ENCODE assay signal across 2 cellular contexts in the genomic region with DNA sequence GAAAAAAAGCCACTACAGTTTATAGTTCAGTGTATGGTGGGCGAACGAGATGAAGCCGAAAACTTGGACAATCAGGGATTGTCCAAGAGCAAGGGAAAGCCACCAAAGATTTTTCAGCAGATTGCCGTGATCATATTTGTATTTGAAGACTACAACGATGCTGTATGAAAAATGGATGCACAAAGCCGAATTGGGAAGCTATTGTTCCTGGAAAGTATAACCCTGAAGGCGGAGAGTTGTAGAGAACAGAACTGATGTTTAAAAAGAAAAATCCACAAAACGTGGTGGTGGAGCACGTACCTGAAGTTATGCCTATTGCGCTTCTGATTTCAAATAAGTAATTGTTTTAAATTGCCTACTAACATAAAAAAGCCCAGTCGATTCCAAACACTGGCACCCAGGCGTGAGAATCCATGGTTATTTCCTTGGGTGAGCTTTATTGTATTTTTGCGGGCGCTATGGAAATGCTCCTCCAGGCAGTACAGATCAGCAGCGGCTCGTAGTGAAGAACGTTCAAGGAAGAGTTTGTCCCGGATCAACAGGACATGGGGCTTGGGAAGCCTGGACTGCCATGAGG.
TF ChIP-seq lines count a peak whose summit lies in the region.

No MANE protein-coding gene starts in this region.

TF ChIP-seq in IMR-90, 13 proteins besides CTCF, POLR2A, EP300 and RAD21 (continued from another document):
- TF ChIP-seq, protein P1, sequence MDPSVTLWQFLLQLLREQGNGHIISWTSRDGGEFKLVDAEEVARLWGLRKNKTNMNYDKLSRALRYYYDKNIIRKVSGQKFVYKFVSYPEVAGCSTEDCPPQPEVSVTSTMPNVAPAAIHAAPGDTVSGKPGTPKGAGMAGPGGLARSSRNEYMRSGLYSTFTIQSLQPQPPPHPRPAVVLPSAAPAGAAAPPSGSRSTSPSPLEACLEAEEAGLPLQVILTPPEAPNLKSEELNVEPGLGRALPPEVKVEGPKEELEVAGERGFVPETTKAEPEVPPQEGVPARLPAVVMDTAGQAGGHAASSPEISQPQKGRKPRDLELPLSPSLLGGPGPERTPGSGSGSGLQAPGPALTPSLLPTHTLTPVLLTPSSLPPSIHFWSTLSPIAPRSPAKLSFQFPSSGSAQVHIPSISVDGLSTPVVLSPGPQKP (IDR thresholded peaks at IDR 0.05; ENCODE audit: borderline replicate concordance, low read depth, low read length), result no peak
- no peak for TF ChIP-seq BHLHE40 (IDR thresholded peaks at IDR 0.05; ENCODE audit: low read depth, low read length)

TF ChIP-seq in neural cell, 6 proteins besides CTCF, POLR2A, EP300 and RAD21 (continued from another document):
- TF ChIP-seq, protein P2, sequence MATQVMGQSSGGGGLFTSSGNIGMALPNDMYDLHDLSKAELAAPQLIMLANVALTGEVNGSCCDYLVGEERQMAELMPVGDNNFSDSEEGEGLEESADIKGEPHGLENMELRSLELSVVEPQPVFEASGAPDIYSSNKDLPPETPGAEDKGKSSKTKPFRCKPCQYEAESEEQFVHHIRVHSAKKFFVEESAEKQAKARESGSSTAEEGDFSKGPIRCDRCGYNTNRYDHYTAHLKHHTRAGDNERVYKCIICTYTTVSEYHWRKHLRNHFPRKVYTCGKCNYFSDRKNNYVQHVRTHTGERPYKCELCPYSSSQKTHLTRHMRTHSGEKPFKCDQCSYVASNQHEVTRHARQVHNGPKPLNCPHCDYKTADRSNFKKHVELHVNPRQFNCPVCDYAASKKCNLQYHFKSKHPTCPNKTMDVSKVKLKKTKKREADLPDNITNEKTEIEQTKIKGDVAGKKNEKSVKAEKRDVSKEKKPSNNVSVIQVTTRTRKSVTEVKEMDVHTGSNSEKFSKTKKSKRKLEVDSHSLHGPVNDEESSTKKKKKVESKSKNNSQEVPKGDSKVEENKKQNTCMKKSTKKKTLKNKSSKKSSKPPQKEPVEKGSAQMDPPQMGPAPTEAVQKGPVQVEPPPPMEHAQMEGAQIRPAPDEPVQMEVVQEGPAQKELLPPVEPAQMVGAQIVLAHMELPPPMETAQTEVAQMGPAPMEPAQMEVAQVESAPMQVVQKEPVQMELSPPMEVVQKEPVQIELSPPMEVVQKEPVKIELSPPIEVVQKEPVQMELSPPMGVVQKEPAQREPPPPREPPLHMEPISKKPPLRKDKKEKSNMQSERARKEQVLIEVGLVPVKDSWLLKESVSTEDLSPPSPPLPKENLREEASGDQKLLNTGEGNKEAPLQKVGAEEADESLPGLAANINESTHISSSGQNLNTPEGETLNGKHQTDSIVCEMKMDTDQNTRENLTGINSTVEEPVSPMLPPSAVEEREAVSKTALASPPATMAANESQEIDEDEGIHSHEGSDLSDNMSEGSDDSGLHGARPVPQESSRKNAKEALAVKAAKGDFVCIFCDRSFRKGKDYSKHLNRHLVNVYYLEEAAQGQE (IDR thresholded peaks at IDR 0.05; ENCODE audit: borderline replicate concordance), result no peak
